31 cellular contexts compared by ENCODE assay signal in genomic region chr5:148690945-148691344, GRCh38. TPM values are rescaled to one million over a fixed set of nuclear protein-coding genes. Genes with fewer than 3 reads are reported as not detected.
"Had no signal": no experiment of that assay in that cellular context is flagged by ENCODE, and none has a peak within 500 bp of the region (broad histone marks: within the 10 kb centered on the region; RNA-seq: fewer than 3 reads in every experiment).

No MANE protein-coding gene starts in this region.

- H3K9me3 ChIP-seq: testis, thyroid gland, upper lobe of right lung had no signal

- DNase-seq: stimulated activated CD4-positive, alpha-beta T cell treated with anti-CD3 and anti-CD28 coated beads, Interleukin-2, amount 100 ng/mL, for 48 hours; stimulated activated CD4-positive, alpha-beta T cell treated with anti-CD3 and anti-CD28 coated beads, Interleukin-4, amount 100 ng/mL, for 1 hour; stimulated activated CD4-positive, alpha-beta T cell treated with anti-CD3 and anti-CD28 coated beads, Interleukin-4, amount 100 ng/mL, for 24 hours; stimulated activated CD4-positive, alpha-beta T cell treated with anti-CD3 and anti-CD28 coated beads, Interleukin-4, amount 100 ng/mL, for 4 hours; stimulated activated CD8-positive, alpha-beta memory T cell treated with anti-CD3 and anti-CD28 coated beads, Interleukin-4, amount 100 ng/mL, for 48 hours; stimulated activated naive B cell treated with anti-CD40 and anti-IgM and Interleukin-4, amounts not matched to agents 10 μg/mL and 1 μg/mL and 100 μg/mL, for 72 hours; stimulated activated naive CD4-positive, alpha-beta T cell; stimulated activated naive CD4-positive, alpha-beta T cell treated with Interleukin-2 at 50 U/mL for 16 hours; stimulated activated naive CD8-positive, alpha-beta T cell treated with anti-CD3 and anti-CD28 coated beads, Interleukin-15, amount 100 ng/mL, for 72 hours; stimulated activated naive CD8-positive, alpha-beta T cell treated with anti-CD3 and anti-CD28 coated beads, Interleukin-15, Interleukin-2, amounts not matched to agents 100 U/mL and 50 U/mL, for 24 hours; stomach; substantia nigra; testis; thyroid gland; tibial artery; transverse colon; trophoblast cell; upper lobe of left lung; upper lobe of right lung; uterus had no signal

- H3K36me3 Mint-ChIP-seq: stimulated activated effector memory CD8-positive, alpha-beta T cell treated with anti-CD3 and anti-CD28 coated beads, Interleukin-12 subunit alpha, Interleukin-12 subunit beta, amount 100 ng/mL, for 72 hours; type B pancreatic cell had no signal

- H3K27me3 ChIP-seq: stomach, suprapubic skin, testis, thyroid gland, tibial artery, tibial nerve, transverse colon, upper lobe of left lung, upper lobe of right lung, uterus, vagina had no signal

- H3K36me3 ChIP-seq: stomach, suprapubic skin, thoracic aorta, thyroid gland, tibial artery, tibial nerve, transverse colon, upper lobe of left lung, upper lobe of right lung, uterus, vagina had no signal

- H3K27ac Mint-ChIP-seq: stimulated activated effector memory CD8-positive, alpha-beta T cell treated with anti-CD3 and anti-CD28 coated beads, Interleukin-12 subunit alpha, Interleukin-12 subunit beta, amount 100 ng/mL, for 72 hours; stimulated activated memory B cell treated with anti-CD40 and anti-IgM and Interleukin-4, amounts not matched to agents 10 μg/mL and 1 μg/mL and 100 μg/mL, for 72 hours; stimulated activated naive B cell treated with anti-CD40 and anti-IgM and Interleukin-4, amounts not matched to agents 10 μg/mL and 1 μg/mL and 100 μg/mL, for 72 hours; stimulated activated naive CD8-positive, alpha-beta T cell treated with anti-CD3 and anti-CD28 coated beads, Interleukin-15, amount 100 ng/mL, for 72 hours; stimulated activated naive CD8-positive, alpha-beta T cell treated with anti-CD3 and anti-CD28 coated beads, Interleukin-15, Interleukin-2, amounts not matched to agents 100 ng/mL and 50 ng/mL, for 24 hours; type B pancreatic cell had no signal

- H3K4me1 ChIP-seq: suprapubic skin, testis, thyroid gland, tibial nerve, transverse colon, upper lobe of left lung, uterus, vagina had no signal

- FAIRE-seq: urothelium cell line had no signal

- H3K27me3 Mint-ChIP-seq: type B pancreatic cell had no signal

- H3K4me1 Mint-ChIP-seq: stimulated activated effector memory CD8-positive, alpha-beta T cell treated with anti-CD3 and anti-CD28 coated beads, Interleukin-12 subunit alpha, Interleukin-12 subunit beta, amount 100 ng/mL, for 72 hours; stimulated activated memory B cell treated with anti-CD40 and anti-IgM and Interleukin-4, amounts not matched to agents 10 μg/mL and 1 μg/mL and 100 μg/mL, for 72 hours; stimulated activated naive B cell treated with anti-CD40 and anti-IgM and Interleukin-4, amounts not matched to agents 10 μg/mL and 1 μg/mL and 100 μg/mL, for 72 hours; stimulated activated naive CD8-positive, alpha-beta T cell treated with anti-CD3 and anti-CD28 coated beads, Interleukin-15, amount 100 ng/mL, for 72 hours had no signal

- H3K4me3 Mint-ChIP-seq: stimulated activated effector memory CD8-positive, alpha-beta T cell treated with anti-CD3 and anti-CD28 coated beads, Interleukin-12 subunit alpha, Interleukin-12 subunit beta, amount 100 ng/mL, for 72 hours; stimulated activated memory B cell treated with anti-CD40 and anti-IgM and Interleukin-4, amounts not matched to agents 10 μg/mL and 1 μg/mL and 100 μg/mL, for 72 hours; stimulated activated naive B cell treated with anti-CD40 and anti-IgM and Interleukin-4, amounts not matched to agents 10 μg/mL and 1 μg/mL and 100 μg/mL, for 72 hours; stimulated activated naive CD8-positive, alpha-beta T cell treated with anti-CD3 and anti-CD28 coated beads, Interleukin-15, amount 100 ng/mL, for 72 hours; stimulated activated naive CD8-positive, alpha-beta T cell treated with anti-CD3 and anti-CD28 coated beads, Interleukin-15, Interleukin-2, amounts not matched to agents 100 ng/mL and 50 ng/mL, for 24 hours; type B pancreatic cell had no signal

- ATAC-seq: stimulated activated effector memory CD8-positive, alpha-beta T cell treated with anti-CD3 and anti-CD28 coated beads, Interleukin-12 subunit alpha, Interleukin-12 subunit beta, amount 100 ng/mL, for 72 hours; stimulated activated memory B cell treated with anti-CD40 and anti-IgM and Interleukin-4, amounts not matched to agents 10 μg/mL and 1 μg/mL and 100 μg/mL, for 72 hours; stimulated activated naive B cell treated with anti-CD40 and anti-IgM and Interleukin-4, amounts not matched to agents 10 μg/mL and 1 μg/mL and 100 μg/mL, for 72 hours; stimulated activated naive CD8-positive, alpha-beta T cell treated with anti-CD3 and anti-CD28 coated beads, Interleukin-15, amount 100 ng/mL, for 72 hours; stimulated activated naive CD8-positive, alpha-beta T cell treated with anti-CD3 and anti-CD28 coated beads, Interleukin-15, Interleukin-2, amounts not matched to agents 100 U/mL and 50 U/mL, for 24 hours; upper lobe of right lung had no signal

- H3K27ac ChIP-seq: stomach, suprapubic skin, testis, thoracic aorta, thyroid gland, tibial artery, tibial nerve, transverse colon, upper lobe of left lung, upper lobe of right lung, uterus, vagina had no signal

- H3K4me3 ChIP-seq: stomach, suprapubic skin, testis, thoracic aorta, thyroid gland, tibial artery, tibial nerve, transverse colon, upper lobe of left lung, upper lobe of right lung, uterus, vagina had no signal

RNA-seq across cellular contexts. Expression of gene HTR4, which starts 36.6 kb away (rescaled TPM):
- total RNA-seq: subcutaneous adipose tissue, thyroid gland, ureter had no signal
- polyA plus RNA-seq: stomach had no signal
